20 cellular contexts compared by ENCODE assay signal in genomic region chr6:155404937-155405336, GRCh38.
"Had no signal": no experiment of that assay in that cellular context is flagged by ENCODE, and none has a peak within 500 bp of the region (broad histone marks: within the 10 kb centered on the region; RNA-seq: fewer than 3 reads in every experiment).

No MANE protein-coding gene starts in this region.

- H3K27me3 Mint-ChIP-seq: activated CD4-positive, alpha-beta memory T cell treated with anti-CD3 and anti-CD28 coated beads, Interleukin-2, amount 10 ng/mL, durations not matched to agents 7 days and 5 days; activated CD4-positive, alpha-beta T cell treated with anti-CD3 and anti-CD28 coated beads, Interleukin-2, amount 10 ng/mL, durations not matched to agents 7 days and 5 days; activated naive CD8-positive, alpha-beta T cell treated with anti-CD3 and anti-CD28 coated beads for 36 hours; stimulated activated naive B cell treated with anti-CD40 and anti-IgM and Interleukin-4, amounts not matched to agents 10 μg/mL and 1 μg/mL and 100 μg/mL, for 72 hours had no signal

- H3K27ac Mint-ChIP-seq: activated CD4-positive, alpha-beta memory T cell treated with anti-CD3 and anti-CD28 coated beads, Interleukin-2, amount 10 ng/mL, durations not matched to agents 7 days and 5 days; activated CD4-positive, alpha-beta T cell treated with anti-CD3 and anti-CD28 coated beads, Interleukin-2, amount 10 ng/mL, durations not matched to agents 7 days and 5 days; activated naive CD8-positive, alpha-beta T cell treated with anti-CD3 and anti-CD28 coated beads for 36 hours; activated T-helper 17 cell treated with anti-CD3 and anti-CD28 coated beads, Interleukin-2, amount 50 U/mL, for 72 hours; natural killer cell treated with Interleukin-12 subunit alpha and Interleukin-12 subunit beta and Interleukin-15 and Interleukin-18, amount 100 ng/mL, for 72 hours; stimulated activated naive B cell treated with anti-CD40 and anti-IgM and Interleukin-4, amounts not matched to agents 10 μg/mL and 1 μg/mL and 100 μg/mL, for 72 hours; T-helper 1 cell treated with Interleukin-12 subunit alpha and Interleukin-12 subunit beta and Interleukin-4 antibody, amounts not matched to agents 30 μg/mL and 1 μg/mL, for 36 hours had no signal

- DNase-seq: activated CD4-positive, alpha-beta memory T cell treated with anti-CD3 and anti-CD28 coated beads, Interleukin-2, amount 10 ng/mL, durations not matched to agents 7 days and 5 days; activated CD4-positive, alpha-beta T cell treated with anti-CD3 and anti-CD28 coated beads, Interleukin-2, amount 10 ng/mL, durations not matched to agents 7 days and 5 days; activated CD4-positive, CD25-positive, alpha-beta regulatory T cell treated with anti-CD3 and anti-CD28 coated beads, Interleukin-2, amount 50 U/mL, for 72 hours; activated naive CD8-positive, alpha-beta T cell treated with anti-CD3 and anti-CD28 coated beads for 36 hours; activated T-cell treated with anti-CD3 and anti-CD28 coated beads, Interleukin-2, amount 50 U/mL, for 4 hours; brain microvascular endothelial cell; dorsolateral prefrontal cortex; effector memory CD4-positive, alpha-beta T cell; glutamatergic neuron; left cardiac atrium; left ventricle myocardium superior; mucosa of descending colon; stimulated activated CD4-positive, alpha-beta T cell treated with anti-CD3 and anti-CD28 coated beads, Interleukin-1b, Interleukin-23, amount 100 ng/mL, for 48 hours; stimulated activated naive B cell treated with anti-CD40 and anti-IgM and Interleukin-4, amounts not matched to agents 10 μg/mL and 1 μg/mL and 100 μg/mL, for 72 hours; stomach; thyroid gland; upper lobe of left lung had no signal

- H3K9me3 Mint-ChIP-seq: activated CD4-positive, alpha-beta T cell treated with anti-CD3 and anti-CD28 coated beads, Interleukin-2, amount 10 ng/mL, durations not matched to agents 7 days and 5 days; activated naive CD8-positive, alpha-beta T cell treated with anti-CD3 and anti-CD28 coated beads for 36 hours; activated T-cell treated with anti-CD3 and anti-CD28 coated beads, Interleukin-2, amount 50 U/mL, for 4 hours; activated T-helper 17 cell treated with anti-CD3 and anti-CD28 coated beads, Interleukin-2, amount 50 U/mL, for 72 hours; natural killer cell treated with Interleukin-12 subunit alpha and Interleukin-12 subunit beta and Interleukin-15 and Interleukin-18, amount 100 ng/mL, for 72 hours; stimulated activated naive B cell treated with anti-CD40 and anti-IgM and Interleukin-4, amounts not matched to agents 10 μg/mL and 1 μg/mL and 100 μg/mL, for 72 hours; T-helper 1 cell treated with Interleukin-12 subunit alpha and Interleukin-12 subunit beta and Interleukin-4 antibody, amounts not matched to agents 30 μg/mL and 1 μg/mL, for 36 hours had no signal

- H3K4me3 Mint-ChIP-seq: activated CD4-positive, alpha-beta memory T cell treated with anti-CD3 and anti-CD28 coated beads, Interleukin-2, amount 10 ng/mL, durations not matched to agents 7 days and 5 days; activated CD4-positive, alpha-beta T cell treated with anti-CD3 and anti-CD28 coated beads, Interleukin-2, amount 10 ng/mL, durations not matched to agents 7 days and 5 days; activated naive CD8-positive, alpha-beta T cell treated with anti-CD3 and anti-CD28 coated beads for 36 hours; activated T-cell treated with anti-CD3 and anti-CD28 coated beads, Interleukin-2, amount 50 U/mL, for 4 hours; activated T-helper 17 cell treated with anti-CD3 and anti-CD28 coated beads, Interleukin-2, amount 50 U/mL, for 72 hours; natural killer cell treated with Interleukin-12 subunit alpha and Interleukin-12 subunit beta and Interleukin-15 and Interleukin-18, amount 100 ng/mL, for 72 hours; stimulated activated naive B cell treated with anti-CD40 and anti-IgM and Interleukin-4, amounts not matched to agents 10 μg/mL and 1 μg/mL and 100 μg/mL, for 72 hours; T-helper 1 cell treated with Interleukin-12 subunit alpha and Interleukin-12 subunit beta and Interleukin-4 antibody, amounts not matched to agents 30 μg/mL and 1 μg/mL, for 36 hours had no signal

- H3K4me1 Mint-ChIP-seq: activated CD4-positive, alpha-beta memory T cell treated with anti-CD3 and anti-CD28 coated beads, Interleukin-2, amount 10 ng/mL, durations not matched to agents 7 days and 5 days; activated CD4-positive, alpha-beta T cell treated with anti-CD3 and anti-CD28 coated beads, Interleukin-2, amount 10 ng/mL, durations not matched to agents 7 days and 5 days; activated T-helper 17 cell treated with anti-CD3 and anti-CD28 coated beads, Interleukin-2, amount 50 U/mL, for 72 hours had no signal

- H3K36me3 Mint-ChIP-seq: activated naive CD8-positive, alpha-beta T cell treated with anti-CD3 and anti-CD28 coated beads for 36 hours; natural killer cell treated with Interleukin-12 subunit alpha and Interleukin-12 subunit beta and Interleukin-15 and Interleukin-18, amount 100 ng/mL, for 72 hours; stimulated activated naive B cell treated with anti-CD40 and anti-IgM and Interleukin-4, amounts not matched to agents 10 μg/mL and 1 μg/mL and 100 μg/mL, for 72 hours had no signal
